1 cellular context compared by ENCODE assay signal in the genomic region with DNA sequence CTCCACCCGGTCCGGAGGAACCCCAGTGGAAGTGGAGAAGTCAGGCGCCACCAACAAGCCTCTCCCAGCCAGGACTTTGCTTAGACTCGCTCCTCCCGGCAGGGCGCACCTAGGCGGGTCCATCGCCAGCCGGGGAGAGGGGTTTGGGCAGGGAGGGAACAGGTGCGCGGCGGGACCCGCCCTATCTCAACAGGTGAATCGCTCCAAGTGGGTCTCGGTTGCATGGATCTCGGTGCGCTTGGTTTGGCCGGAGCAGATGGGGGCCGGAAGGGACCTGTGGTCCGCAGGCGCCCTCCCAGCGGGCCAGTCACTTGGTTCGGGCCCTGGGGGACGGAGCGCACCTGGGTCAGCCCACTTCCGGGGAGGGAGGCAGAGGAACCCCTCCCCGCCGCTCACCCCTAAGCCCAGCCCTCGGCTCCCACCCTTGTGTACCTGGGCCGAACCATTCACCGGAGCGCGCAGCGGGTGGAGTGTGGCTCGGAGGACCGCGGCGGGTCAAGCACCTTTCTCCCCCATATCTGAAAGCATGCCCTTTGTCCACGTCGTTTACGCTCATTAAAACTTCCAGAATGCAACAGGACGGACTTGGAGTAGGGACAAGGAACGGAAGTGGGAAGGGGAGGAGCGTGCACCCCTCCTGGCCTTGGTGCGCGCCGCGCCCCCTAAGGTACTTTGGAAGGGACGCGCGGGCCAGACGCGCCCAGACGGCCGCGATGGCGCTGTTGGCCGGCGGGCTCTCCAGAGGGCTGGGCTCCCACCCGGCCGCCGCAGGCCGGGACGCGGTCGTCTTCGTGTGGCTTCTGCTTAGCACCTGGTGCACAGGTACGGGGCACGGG.
TF ChIP-seq lines count a peak whose summit lies in the region.

A gene with protein sequence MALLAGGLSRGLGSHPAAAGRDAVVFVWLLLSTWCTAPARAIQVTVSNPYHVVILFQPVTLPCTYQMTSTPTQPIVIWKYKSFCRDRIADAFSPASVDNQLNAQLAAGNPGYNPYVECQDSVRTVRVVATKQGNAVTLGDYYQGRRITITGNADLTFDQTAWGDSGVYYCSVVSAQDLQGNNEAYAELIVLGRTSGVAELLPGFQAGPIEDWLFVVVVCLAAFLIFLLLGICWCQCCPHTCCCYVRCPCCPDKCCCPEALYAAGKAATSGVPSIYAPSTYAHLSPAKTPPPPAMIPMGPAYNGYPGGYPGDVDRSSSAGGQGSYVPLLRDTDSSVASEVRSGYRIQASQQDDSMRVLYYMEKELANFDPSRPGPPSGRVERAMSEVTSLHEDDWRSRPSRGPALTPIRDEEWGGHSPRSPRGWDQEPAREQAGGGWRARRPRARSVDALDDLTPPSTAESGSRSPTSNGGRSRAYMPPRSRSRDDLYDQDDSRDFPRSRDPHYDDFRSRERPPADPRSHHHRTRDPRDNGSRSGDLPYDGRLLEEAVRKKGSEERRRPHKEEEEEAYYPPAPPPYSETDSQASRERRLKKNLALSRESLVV (plus strand): TSS at position 693 of the 836 bp plus-strand sequence. CDS start 21 bp downstream, at position 714.

TF ChIP-seq in SK-N-SH, 30 proteins besides CTCF, POLR2A, EP300 and RAD21 (continued from another document):
- TF ChIP-seq POLR2AphosphoS5 (IDR thresholded peaks at IDR 0.05; ENCODE audit: low read depth, low read length) (no peak), MXI1 (IDR thresholded peaks at IDR 0.05; ENCODE audit: low read depth, low read length) (no peak), GATA2 (CRISPR knock-in tag; IDR thresholded peaks at IDR 0.05) (no peak)
- TF ChIP-seq, protein P1, sequence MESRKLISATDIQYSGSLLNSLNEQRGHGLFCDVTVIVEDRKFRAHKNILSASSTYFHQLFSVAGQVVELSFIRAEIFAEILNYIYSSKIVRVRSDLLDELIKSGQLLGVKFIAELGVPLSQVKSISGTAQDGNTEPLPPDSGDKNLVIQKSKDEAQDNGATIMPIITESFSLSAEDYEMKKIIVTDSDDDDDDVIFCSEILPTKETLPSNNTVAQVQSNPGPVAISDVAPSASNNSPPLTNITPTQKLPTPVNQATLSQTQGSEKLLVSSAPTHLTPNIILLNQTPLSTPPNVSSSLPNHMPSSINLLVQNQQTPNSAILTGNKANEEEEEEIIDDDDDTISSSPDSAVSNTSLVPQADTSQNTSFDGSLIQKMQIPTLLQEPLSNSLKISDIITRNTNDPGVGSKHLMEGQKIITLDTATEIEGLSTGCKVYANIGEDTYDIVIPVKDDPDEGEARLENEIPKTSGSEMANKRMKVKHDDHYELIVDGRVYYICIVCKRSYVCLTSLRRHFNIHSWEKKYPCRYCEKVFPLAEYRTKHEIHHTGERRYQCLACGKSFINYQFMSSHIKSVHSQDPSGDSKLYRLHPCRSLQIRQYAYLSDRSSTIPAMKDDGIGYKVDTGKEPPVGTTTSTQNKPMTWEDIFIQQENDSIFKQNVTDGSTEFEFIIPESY (IDR thresholded peaks at IDR 0.05; ENCODE audit: borderline replicate concordance, low read depth) = no peak
